9 cellular contexts compared by ENCODE assay signal in the genomic region with DNA sequence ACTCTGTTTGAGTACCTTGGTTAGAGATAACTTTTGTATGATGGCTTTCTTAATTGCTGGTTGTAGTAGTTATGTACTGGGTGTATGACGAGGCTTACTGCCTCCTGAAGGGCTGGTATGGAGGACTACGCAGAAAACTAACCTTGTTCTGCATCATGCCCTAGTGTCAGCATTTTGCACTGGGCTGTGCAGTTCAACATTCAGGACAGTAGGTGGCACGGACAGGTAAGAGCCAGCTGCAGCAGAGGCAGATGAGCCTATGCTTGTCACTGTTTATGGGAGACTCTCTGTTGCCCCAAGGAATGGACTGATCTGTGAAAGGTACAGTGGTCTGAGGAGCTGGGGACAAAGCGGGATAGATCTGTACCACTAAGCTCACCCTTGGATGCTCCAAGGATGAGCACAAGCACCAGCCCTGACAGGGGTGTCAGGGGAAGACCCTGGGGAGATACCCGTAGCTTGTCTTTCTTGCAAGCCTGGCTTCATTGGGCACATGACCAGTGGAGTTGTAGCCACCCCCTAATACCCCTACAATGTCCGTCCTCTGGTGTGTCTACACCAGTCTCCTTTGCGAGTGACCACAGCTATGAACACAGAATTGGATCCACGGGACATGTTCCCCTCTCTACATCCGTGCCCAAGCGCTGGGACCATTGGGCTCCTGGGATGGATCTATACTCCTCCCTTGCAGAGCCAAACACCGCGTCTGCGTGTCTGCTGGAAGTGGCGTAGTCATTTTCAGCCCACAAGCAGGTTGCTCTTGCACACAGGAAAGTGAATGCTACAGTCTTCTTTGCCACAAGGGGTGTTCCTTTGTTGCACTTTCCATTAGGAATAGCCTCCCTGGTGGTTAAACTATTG. TPM values are rescaled to one million over a fixed set of nuclear protein-coding genes. Genes with fewer than 3 reads are reported as not detected.
DNase-seq lines count a peak whose midpoint lies in the region; ATAC-seq, FAIRE-seq and TF ChIP-seq lines count a peak whose summit lies in the region.
"Had no signal": no experiment of that assay in that cellular context is flagged by ENCODE, and none has a peak within 500 bp of the region (broad histone marks: within the 10 kb centered on the region; RNA-seq: fewer than 3 reads in every experiment).

No MANE protein-coding gene starts in this region.

- H2BK15ac ChIP-seq in mesendoderm (replicated peaks; ENCODE audit: low read depth): no peak overlapping the region

- H3K4ac ChIP-seq in mesendoderm (ENCODE audit: low read depth, low read length): no peak overlapping the region

- RAD21 ChIA-PET in GM12878 (lab: Charles Lee; ENCODE audit: unreplicated experiment): no interaction called here

- H3K9me3 ChIP-seq in A673 (ENCODE audit: low read depth, low read length, poor library complexity, severe bottlenecking) (no peaks in the 10 kb centered on the region), GM12878 (replicated peaks; ENCODE audit: control insufficient read depth, insufficient read depth, low read length) (no peaks in the 10 kb centered on the region)
- H3K9me3 ChIP-seq: neutrophil had no signal

- TF ChIP-seq POLR2A in H54 (IDR thresholded peaks at IDR 0.05; ENCODE audit: low read depth, low read length) (no peak), GM12878 (IDR thresholded peaks at IDR 0.05; ENCODE audit: low read depth, low read length) (no peak)

- no TSS peak for BruUV-seq in A673 (replicated peaks; lab: Mats Ljungman, UMichigan)
- BruUV-seq in GM12878 (replicated peaks; lab: Mats Ljungman, UMichigan): no TSS peak

- no peak overlapping the region for H3K23ac ChIP-seq in mesendoderm (ENCODE audit: low read length)

- H4K5ac ChIP-seq in mesendoderm (ENCODE audit: low read length): no peak overlapping the region

- H3K4me2 ChIP-seq in GM12878 (ENCODE audit: control insufficient read depth, insufficient read depth) (no peak overlapping the region), mesendoderm (ENCODE audit: low read length) (no peak overlapping the region)

- DNase-seq in A673 (ENCODE audit: low spot score) (peak; percentile 66), GM06990 (ENCODE audit: extremely low read depth, insufficient read length) (no peak), H54 (ENCODE audit: insufficient read length, low spot score) (peak; percentile 5), RPMI8226 (peak; percentile 84), GM12878 (ENCODE audit: low read depth, low spot score) (no peak), mesendoderm (peak; percentile 88), foreskin melanocyte (no peak)

- no peaks in the 10 kb centered on the region for H3K79me1 ChIP-seq in mesendoderm (ENCODE audit: low read length)

- no peak overlapping the region for H3K18ac ChIP-seq in mesendoderm (ENCODE audit: low read length)

- H3K79me2 ChIP-seq in GM12878 (ENCODE audit: control insufficient read depth, insufficient read depth, low read length) (no peaks in the 10 kb centered on the region), mesendoderm (ENCODE audit: control insufficient read depth, insufficient read depth, low read length) (no peaks in the 10 kb centered on the region)

- POLR2A ChIA-PET in A673 (lab: Charles Lee; ENCODE audit: low non-redundant PET): no interaction called here
- POLR2A ChIA-PET in GM12878 (lab: Charles Lee): no interaction called here

- H2AK5ac ChIP-seq in mesendoderm (ENCODE audit: low read length): no peak overlapping the region

- no peak overlapping the region for H3K56ac ChIP-seq in mesendoderm (ENCODE audit: low read length)

- intact Hi-C loops in A673 (cut with micrococcal nuclease; ENCODE audit: unreplicated experiment): loop anchor here (1.0 kb wide), 1 partner anchor 634 kb away; no protein-coding TSS in a partner anchor
- intact Hi-C loops in GM12878 (cut with micrococcal nuclease; ENCODE audit: unreplicated experiment): loop anchor here (10.0 kb wide), 1 partner anchor 631 kb away; no protein-coding TSS in a partner anchor

- H3K9ac ChIP-seq in GM12878 (ENCODE audit: control insufficient read depth, insufficient read depth, low read length): no peak overlapping the region
- no peak overlapping the region for H3K9ac ChIP-seq in mesendoderm (ENCODE audit: low read length)

- peak; percentile 67 for TF ChIP-seq RAD21 in Ishikawa (IDR thresholded peaks at IDR 0.05; ENCODE audit: low read depth)
- peak; percentile 48 for TF ChIP-seq RAD21 in GM12878 (IDR thresholded peaks at IDR 0.05; ENCODE audit: insufficient read depth, low read depth, low read length)

- H2BK120ac ChIP-seq in mesendoderm (ENCODE audit: low read depth, low read length): no peak overlapping the region

- in situ Hi-C loops in GM12878 (cut with MboI): no loop called here

- SMC1A ChIA-PET in GM12878 (lab: Charles Lee; ENCODE audit: uncharacterized antibody, unreplicated experiment): no interaction called here

- WGBS in GM12878 (ENCODE audit: insufficient coverage, insufficient replicate concordance, low lambda C conversion rate, missing lambda C conversion rate): 34% methylated on average over 14 of the region's 14 CpGs
- WGBS in mesendoderm (ENCODE audit: extremely low coverage, insufficient coverage, low lambda C conversion rate): no CpG with 5 or more reads among the region's 14 CpGs

- H3K27ac ChIP-seq in A673 (ENCODE audit: low read depth, low read length, poor library complexity, severe bottlenecking) (no peak overlapping the region), GM12878 (ENCODE audit: control insufficient read depth, insufficient read depth) (no peak overlapping the region), mesendoderm (ENCODE audit: low read depth, low read length) (no peak overlapping the region)
- H3K27ac ChIP-seq: neutrophil had no signal

- no peak overlapping the region for H3K4me3 ChIP-seq in A673 (ENCODE audit: low read depth, low read length, poor library complexity, severe bottlenecking)
- H3K4me3 ChIP-seq in GM06990 (replicated peaks; ENCODE audit: low read depth, low read length): no peak overlapping the region
- H3K4me3 ChIP-seq in GM12878: no peak overlapping the region
- H3K4me3 ChIP-seq in mesendoderm (ENCODE audit: low read length): no peak overlapping the region

- CTCF ChIA-PET in A673 (lab: Charles Lee) (interaction anchor here (0.5 kb wide), 1 partner anchor 1451 kb away, joined by 4 read pairs; no protein-coding TSS in a partner anchor), GM12878 (lab: Yijun Ruan, JAX) (interaction anchor here (1.1 to 2.1 kb wide), 4 partner anchors 8 to 633 kb away, joined by 3 to 10 read pairs (median 4); no protein-coding TSS in a partner anchor)

- H3K36me3 ChIP-seq in A673 (ENCODE audit: insufficient read depth, low read length, poor library complexity, severe bottlenecking) (no peaks in the 10 kb centered on the region), GM06990 (ENCODE audit: control insufficient read depth, insufficient read depth, low read length) (no peaks in the 10 kb centered on the region), GM12878 (ENCODE audit: control insufficient read depth in 2 of 2, insufficient read depth in 2 of 2, low read length in 1 of 2) (no peaks in the 10 kb centered on the region), mesendoderm (ENCODE audit: control insufficient read depth, insufficient read depth, low read length) (no peaks in the 10 kb centered on the region)
- H3K36me3 ChIP-seq: neutrophil had no signal

- TF ChIP-seq EP300 in Ishikawa (IDR thresholded peaks at IDR 0.05; ENCODE audit: borderline replicate concordance): no peak
- TF ChIP-seq EP300 in GM12878 (IDR thresholded peaks at IDR 0.05; ENCODE audit: borderline replicate concordance in 1 of 2, control insufficient read depth in 1 of 2, low read depth in 2 of 2, low read length in 2 of 2): no peak

- peak; percentile 95 for ATAC-seq in GM12878

- H4K20me1 ChIP-seq in GM12878 (ENCODE audit: control insufficient read depth, insufficient read depth): no peaks in the 10 kb centered on the region

- H2BK5ac ChIP-seq in mesendoderm (ENCODE audit: low read length): no peak overlapping the region

- no peaks in the 10 kb centered on the region for H3K27me3 ChIP-seq in A673 (replicated peaks; ENCODE audit: insufficient read depth, low read depth, low read length, poor library complexity)
- H3K27me3 ChIP-seq in GM06990 (replicated peaks; ENCODE audit: control insufficient read depth, insufficient read depth, low read length): no peaks in the 10 kb centered on the region
- no peaks in the 10 kb centered on the region; a peak in 1 of 4 replicates for H3K27me3 ChIP-seq in GM12878 (replicated peaks in 1 of 2; ENCODE audit: control insufficient read depth in 2 of 2, insufficient read depth in 2 of 2, low read length in 1 of 2)
- no peaks in the 10 kb centered on the region for H3K27me3 ChIP-seq in mesendoderm (ENCODE audit: insufficient read depth, low read length, poor library complexity)
- H3K27me3 ChIP-seq: neutrophil had no signal

- no peak overlapping the region for H2AFZ ChIP-seq in GM12878 (ENCODE audit: control insufficient read depth, low read depth, low read length)

- no peak overlapping the region for H4K8ac ChIP-seq in mesendoderm (ENCODE audit: low read depth, low read length)

- H3K4me1 ChIP-seq in A673 (ENCODE audit: insufficient read depth, low read length, poor library complexity, severe bottlenecking): no peaks in the 10 kb centered on the region
- H3K4me1 ChIP-seq in GM12878 (ENCODE audit: control insufficient read depth, insufficient read depth, low read length): no peaks in the 10 kb centered on the region
- no peaks in the 10 kb centered on the region for H3K4me1 ChIP-seq in mesendoderm (ENCODE audit: control insufficient read depth, low read depth, low read length)

- FAIRE-seq in H54 (lab: Jason Lieb, UNC) (peak; percentile 86), GM12878 (lab: Jason Lieb, UNC) (peak; percentile 89)

- TF ChIP-seq CTCF in A673 (conservative IDR thresholded peaks at IDR 0.05; ENCODE audit: low read depth, low read length): peak; percentile 92
- peak; percentile 48 for TF ChIP-seq CTCF in GM06990 (IDR thresholded peaks at IDR 0.05; ENCODE audit: insufficient read depth, low read length, poor library complexity, severe bottlenecking)
- peak; percentile 62 to 84 (median 75) for TF ChIP-seq CTCF in GM12878 (IDR thresholded peaks at IDR 0.05 in 2 of 3, conservative IDR thresholded peaks at IDR 0.05 in 1 of 3; ENCODE audit: control insufficient read depth in 2 of 3, extremely low read depth in 1 of 3, insufficient read depth in 1 of 3, low read depth in 3 of 3, low read length in 3 of 3)

RNA-seq across cellular contexts. Expression of gene CFHR3, which starts 51.1 kb away (rescaled TPM):
- total RNA-seq in A673 (2021) (not detected in 2 replicates), GM12878 (2014; rRNA removed) (0.17 TPM in 1 of 2 replicates, not detected in the other), GM12878 (2014; rRNA removed; fragmentation: Illumina TruSeq; extraction: Trizol) (not detected in 2 replicates), GM12878 (2021) (not detected in 2 replicates)
- not detected in 2 replicates for total RNA-seq in GM12878 (2013; cell fraction: nucleolus; rRNA removed)
- polyA plus RNA-seq in GM12878 (2011; ENCODE audit: low read depth): not detected
- polyA plus RNA-seq in GM12878 (2011; rRNA removed) (not detected in 2 replicates), GM12878 (2014; fragmentation: Illumina TruSeq; extraction: Trizol) (not detected in 2 replicates), GM12878 (2014; fragmentation: Nextera tagmentation; extraction: Ambion mirVana) (not detected), GM12878 (2014; rRNA removed) (not detected in 2 replicates), GM12878 (2016; fragmentation: Nextera tagmentation; extraction: Ambion mirVana) (not detected)
- polyA plus RNA-seq in GM12878 (2011; cell fraction: cytosol; rRNA removed): not detected in 2 replicates
- polyA plus RNA-seq in GM12878 (2011; cell fraction: nucleus; rRNA removed): not detected in 2 replicates
- not detected in 2 replicates for polyA plus RNA-seq in GM12878 (2012)
- not detected in 2 replicates for polyA minus RNA-seq in GM12878 (2011; rRNA and poly(A)+ RNA removed)
- polyA minus RNA-seq in GM12878 (2011; cell fraction: cytosol; rRNA and poly(A)+ RNA removed): not detected in 2 replicates
- not detected in 2 replicates for polyA minus RNA-seq in GM12878 (2011; cell fraction: nucleus; rRNA and poly(A)+ RNA removed)
- 0.11 TPM for polyA plus RNA-seq in mesendoderm (2013, experiment 1 of 2)
- 0.07 TPM for polyA plus RNA-seq in mesendoderm (2013, experiment 2 of 2)

Comparison
In these comparisons a context has a peak if more than half of its experiments do, and no peak if none do; other contexts are left out.
1. DNase-seq: peak in A673 (single experiment), H54 (single experiment), RPMI8226 (single experiment) and mesendoderm (single experiment); none in GM06990 (single experiment), GM12878 (single experiment) and foreskin melanocyte (single experiment).
2. Peak in every context shown above with its lines, with median percentiles within 50 percentile points of each other: CTCF ChIP-seq.